Comparison of ENCODE assay signal across 8 cellular contexts in the genomic region with DNA sequence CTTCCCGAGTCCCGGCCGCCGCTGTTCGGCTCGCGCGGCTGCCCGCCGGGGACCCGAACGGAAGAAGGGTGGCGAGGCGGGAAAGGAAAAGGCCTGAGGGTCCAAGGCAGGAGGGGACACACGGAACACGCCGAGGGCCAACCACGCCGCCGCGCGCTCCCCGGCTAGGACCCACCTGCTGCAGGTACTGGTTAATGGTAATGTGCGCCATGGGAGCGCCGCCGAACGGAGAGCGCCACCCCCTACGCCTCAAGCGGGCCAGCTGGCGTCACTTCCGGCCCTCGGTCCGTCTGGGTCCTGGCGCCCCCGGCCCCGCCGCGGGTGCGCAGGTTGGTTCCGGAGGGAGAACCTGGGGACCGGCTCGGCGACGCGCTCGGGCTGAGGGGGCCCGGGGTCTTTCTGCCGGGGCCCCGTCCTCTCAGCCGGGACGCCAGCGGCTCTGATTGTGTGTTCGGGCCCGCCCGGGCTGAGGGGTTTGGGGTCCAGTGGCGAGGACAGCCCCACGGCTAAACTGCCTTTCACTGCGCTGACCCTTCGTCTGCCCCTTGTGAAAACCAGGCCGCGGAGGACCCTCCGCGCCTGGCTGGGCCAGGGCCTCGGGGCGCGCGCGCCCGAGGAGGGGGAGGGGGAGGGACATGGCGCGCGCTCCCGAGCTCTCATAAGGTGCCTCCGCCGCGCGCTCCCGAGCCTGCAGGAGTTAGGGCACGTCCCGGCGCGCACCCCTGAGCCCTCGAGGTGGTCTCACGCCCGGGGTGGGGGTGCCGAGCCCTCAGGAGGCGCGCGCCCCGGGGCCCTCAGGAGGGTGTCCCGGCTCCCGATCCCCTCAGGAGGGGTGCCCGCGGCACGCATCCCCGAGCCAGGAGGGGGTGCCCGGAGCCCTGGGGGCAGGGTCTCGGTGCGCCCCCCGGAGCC. TPM values are rescaled to one million over a fixed set of nuclear protein-coding genes. Genes with fewer than 3 reads are reported as not detected.
DNase-seq lines count a peak whose midpoint lies in the region; ATAC-seq and TF ChIP-seq lines count a peak whose summit lies in the region.

A gene (minus strand): TSS at position 246 of the 912 bp plus-strand sequence. CDS start 35 bp downstream, at position 211.

- H3K36me3 Mint-ChIP-seq in activated T-helper 2 cell treated with anti-CD3 and anti-CD28 coated beads, Interferon-gamma antibody, Interleukin-2, Interleukin-4, amounts not matched to agents 10 μg/mL and 5 μg/mL and 100 μg/mL, durations not matched to agents 14 hours and 24 hours and 36 hours (ENCODE audit: low read depth) = peaks cover 52% of the 10 kb centered on the region
- H3K36me3 Mint-ChIP-seq in natural killer cell treated with Interleukin-12 subunit alpha and Interleukin-12 subunit beta and Interleukin-15 and Interleukin-18, amount 100 ng/mL, for 72 hours = peaks cover 5% of the 10 kb centered on the region

- H3K27ac ChIP-seq in DOHH2 (ENCODE audit: low read depth, low read length) (peak within 1 kb of the TSS; percentile 83), RWPE2 (ENCODE audit: poor library complexity, severe bottlenecking) (peak within 1 kb of the TSS; percentile 88)

- no peaks in the 10 kb centered on the region for H3K9me2 ChIP-seq in DOHH2 (replicated peaks; ENCODE audit: control insufficient read depth, low read length)

- H3K4me1 Mint-ChIP-seq in activated T-helper 2 cell treated with anti-CD3 and anti-CD28 coated beads, Interferon-gamma antibody, Interleukin-2, Interleukin-4, amounts not matched to agents 10 μg/mL and 5 μg/mL and 100 μg/mL, durations not matched to agents 14 hours and 24 hours and 36 hours (ENCODE audit: low read depth) = peaks cover 45% of the 10 kb centered on the region
- H3K4me1 Mint-ChIP-seq in natural killer cell treated with Interleukin-12 subunit alpha and Interleukin-12 subunit beta and Interleukin-15 and Interleukin-18, amount 100 ng/mL, for 72 hours (ENCODE audit: low read depth in 2 of 2) = peaks cover 44 to 50% of the 10 kb centered on the region in 2 donors

- peak within 1 kb of the TSS; percentile 53 for H3K27ac Mint-ChIP-seq in activated T-helper 2 cell treated with anti-CD3 and anti-CD28 coated beads, Interferon-gamma antibody, Interleukin-2, Interleukin-4, amounts not matched to agents 10 μg/mL and 5 μg/mL and 100 μg/mL, durations not matched to agents 14 hours and 24 hours and 36 hours
- H3K27ac Mint-ChIP-seq in natural killer cell treated with Interleukin-12 subunit alpha and Interleukin-12 subunit beta and Interleukin-15 and Interleukin-18, amount 100 ng/mL, for 72 hours = peak within 1 kb of the TSS; percentile 69 to 85

- no peaks in the 10 kb centered on the region for H3K9me3 ChIP-seq in DOHH2 (ENCODE audit: control insufficient read depth, insufficient read depth, low read length)
- H3K9me3 ChIP-seq in RWPE2 (ENCODE audit: severe bottlenecking) = no peaks in the 10 kb centered on the region

- H3F3A ChIP-seq in DOHH2 (ENCODE audit: control insufficient read depth, insufficient read depth) = 0 out of 2 replicates have a peak, but pooled peaks cover 3% of the 10 kb centered on the region

- no peaks in the 10 kb centered on the region for H3K27me3 Mint-ChIP-seq in activated T-helper 2 cell treated with anti-CD3 and anti-CD28 coated beads, Interferon-gamma antibody, Interleukin-2, Interleukin-4, amounts not matched to agents 10 μg/mL and 5 μg/mL and 100 μg/mL, durations not matched to agents 14 hours and 24 hours and 36 hours (ENCODE audit: low read depth)
- H3K27me3 Mint-ChIP-seq in natural killer cell treated with Interleukin-12 subunit alpha and Interleukin-12 subunit beta and Interleukin-15 and Interleukin-18, amount 100 ng/mL, for 72 hours = no peaks in the 10 kb centered on the region

- no peak for TF ChIP-seq CTCF in DOHH2 (IDR thresholded peaks at IDR 0.05; ENCODE audit: low read depth, low read length, poor library complexity, severe bottlenecking)
- TF ChIP-seq CTCF in RWPE2 (IDR thresholded peaks at IDR 0.05; ENCODE audit: poor library complexity, severe bottlenecking) = no peak

- H3K27me3 ChIP-seq in DOHH2 (ENCODE audit: control insufficient read depth, low read length) (no peaks in the 10 kb centered on the region), RWPE2 (ENCODE audit: insufficient read depth, poor library complexity, severe bottlenecking) (no peaks in the 10 kb centered on the region)

- H3K36me3 ChIP-seq in DOHH2 (ENCODE audit: control insufficient read depth, low read length) (peaks cover 72% of the 10 kb centered on the region), RWPE2 (ENCODE audit: low read depth) (peaks cover 53% of the 10 kb centered on the region)

- intact Hi-C loops in activated T-helper 2 cell treated with anti-CD3 and anti-CD28 coated beads, Interferon-gamma antibody, Interleukin-2, Interleukin-4, amounts not matched to agents 10 μg/mL and 5 μg/mL and 100 μg/mL, durations not matched to agents 14 hours and 24 hours and 36 hours (cut with micrococcal nuclease) = loop anchor here (2.0 to 5.0 kb wide), 3 partner anchors 54 to 924 kb away; a partner anchor contains a TSS

- H3K4me1 ChIP-seq in DOHH2 (ENCODE audit: control insufficient read depth, low read length) (peaks cover 49% of the 10 kb centered on the region), RWPE2 (ENCODE audit: insufficient read depth, poor library complexity, severe bottlenecking) (peaks cover 14% of the 10 kb centered on the region)

- DNase-seq in Kasumi-1 (lab: John Stamatoyannopoulos, UW) (peak; percentile 81 to 87), RWPE2 (ENCODE audit: low spot score) (peak; percentile 96), fibroblast of peridontal ligament (ENCODE audit: extremely low read depth) (peak; percentile 81)
- peak; percentile 87 for DNase-seq in activated T-helper 2 cell treated with anti-CD3 and anti-CD28 coated beads, Interferon-gamma antibody, Interleukin-2, Interleukin-4, amounts not matched to agents 10 μg/mL and 5 μg/mL and 100 μg/mL, durations not matched to agents 14 hours and 24 hours and 36 hours (ENCODE audit: low spot score)
- peak; percentile 91 for DNase-seq in natural killer cell treated with Interleukin-12 subunit alpha and Interleukin-12 subunit beta and Interleukin-15 and Interleukin-18, amount 100 ng/mL, for 72 hours (ENCODE audit: low spot score)
- peak; percentile 91 for DNase-seq in stimulated activated naive CD8-positive, alpha-beta T cell treated with anti-CD3 and anti-CD28 coated beads, Interleukin-15, Interleukin-2, amounts not matched to agents 100 U/mL and 50 U/mL, for 24 hours

- peaks cover 20% of the 10 kb centered on the region; the same call in 1 of the 2 replicates for H4K20me1 ChIP-seq in DOHH2 (ENCODE audit: control insufficient read depth, insufficient read depth, low read depth, low read length)

- H3K4me3 ChIP-seq in DOHH2 (ENCODE audit: low read length) (peak within 1 kb of the TSS; percentile 92), RWPE2 (ENCODE audit: severe bottlenecking) (peak within 1 kb of the TSS; percentile 74)

- H3K4me3 Mint-ChIP-seq in activated T-helper 2 cell treated with anti-CD3 and anti-CD28 coated beads, Interferon-gamma antibody, Interleukin-2, Interleukin-4, amounts not matched to agents 10 μg/mL and 5 μg/mL and 100 μg/mL, durations not matched to agents 14 hours and 24 hours and 36 hours (ENCODE audit: low read depth) = peak within 1 kb of the TSS; percentile 82
- H3K4me3 Mint-ChIP-seq in natural killer cell treated with Interleukin-12 subunit alpha and Interleukin-12 subunit beta and Interleukin-15 and Interleukin-18, amount 100 ng/mL, for 72 hours = peak within 1 kb of the TSS; percentile 93

- H3K9me3 Mint-ChIP-seq in activated T-helper 2 cell treated with anti-CD3 and anti-CD28 coated beads, Interferon-gamma antibody, Interleukin-2, Interleukin-4, amounts not matched to agents 10 μg/mL and 5 μg/mL and 100 μg/mL, durations not matched to agents 14 hours and 24 hours and 36 hours = no peaks in the 10 kb centered on the region
- no peaks in the 10 kb centered on the region for H3K9me3 Mint-ChIP-seq in natural killer cell treated with Interleukin-12 subunit alpha and Interleukin-12 subunit beta and Interleukin-15 and Interleukin-18, amount 100 ng/mL, for 72 hours

- peak within 1 kb of the TSS; percentile 77 for H3K4me2 ChIP-seq in DOHH2 (ENCODE audit: low read length)

- peaks cover 95% of the 10 kb centered on the region for H3K79me2 ChIP-seq in DOHH2 (ENCODE audit: control insufficient read depth, low read length)

- ATAC-seq in GM21825 (IDR thresholded peaks at IDR 0.05; ENCODE audit: unreplicated experiment) (peak; percentile 67), RWPE2 (ENCODE audit: low read depth) (peak; percentile 79)
- peak; percentile 89 to 91 for ATAC-seq in natural killer cell treated with Interleukin-12 subunit alpha and Interleukin-12 subunit beta and Interleukin-15 and Interleukin-18, amount 100 ng/mL, for 72 hours
- ATAC-seq in stimulated activated naive CD8-positive, alpha-beta T cell treated with anti-CD3 and anti-CD28 coated beads, Interleukin-15, Interleukin-2, amounts not matched to agents 100 U/mL and 50 U/mL, for 24 hours = peak; percentile 79

RNA-seq across cellular contexts. Expression of the gene that starts here (rescaled TPM):
- total RNA-seq in activated T-helper 2 cell treated with anti-CD3 and anti-CD28 coated beads, Interferon-gamma antibody, Interleukin-2, Interleukin-4, amounts not matched to agents 10 μg/mL and 5 μg/mL and 100 μg/mL, durations not matched to agents 14 hours and 24 hours and 36 hours = 67.1 and 67.6 TPM in 2 replicates
- 10 to 100 TPM; 29.4 to 68.3 TPM for total RNA-seq in natural killer cell treated with Interleukin-12 subunit alpha and Interleukin-12 subunit beta and Interleukin-15 and Interleukin-18, amount 100 ng/mL, for 72 hours

Comparison
In these comparisons a context has a peak if more than half of its experiments do, and no peak if none do; other contexts are left out.
1. Peak in every context shown above with its lines: DNase-seq, ATAC-seq, H3K4me3 ChIP-seq and H3K27ac ChIP-seq.